Comparison of ENCODE assay signal across 17 cellular contexts in the genomic region with DNA sequence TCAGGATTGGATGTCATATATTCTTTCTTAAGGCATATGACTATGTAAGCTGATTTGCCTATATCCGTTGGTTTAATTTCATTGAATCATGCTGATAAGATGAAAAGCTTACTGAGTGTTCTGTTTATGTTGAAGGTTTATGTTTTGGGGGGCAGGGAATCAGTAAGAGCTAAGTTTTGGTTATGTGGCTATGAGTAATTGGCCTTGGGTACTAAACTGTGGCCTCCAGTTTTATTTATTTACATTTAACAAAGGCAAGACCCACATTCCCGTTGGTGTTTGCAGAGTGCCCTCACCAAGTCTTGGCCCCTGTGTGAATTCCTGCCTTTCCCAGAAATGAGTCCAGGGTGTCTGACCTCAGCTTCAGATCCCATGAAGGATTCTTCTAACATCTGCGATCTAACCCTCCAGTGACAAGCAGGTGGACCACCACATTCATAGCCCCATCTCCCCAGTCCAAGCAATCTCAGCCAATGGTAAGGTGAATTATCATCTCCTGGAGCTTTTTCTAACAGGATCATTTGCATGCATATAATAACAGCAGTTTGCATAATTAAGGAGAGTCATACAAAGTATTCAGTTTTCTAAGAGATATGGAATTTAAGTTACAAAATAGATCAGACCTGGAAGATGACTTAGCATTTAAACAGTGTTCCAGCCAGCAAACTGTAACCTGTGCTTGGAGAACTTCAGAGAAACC. TPM values are rescaled to one million over a fixed set of nuclear protein-coding genes. Genes with fewer than 3 reads are reported as not detected.
DNase-seq lines count a peak whose midpoint lies in the region; ATAC-seq and TF ChIP-seq lines count a peak whose summit lies in the region.
"Had no signal": no experiment of that assay in that cellular context is flagged by ENCODE, and none has a peak within 500 bp of the region (broad histone marks: within the 10 kb centered on the region; RNA-seq: fewer than 3 reads in every experiment).

No MANE protein-coding gene starts in this region.

- WGBS in heart right ventricle, 2 donors, result 78 to 80% methylated on average over 3 of the region's 3 CpGs

- DNase-seq in AG09309 (ENCODE audit: low read depth) (peak; percentile 56), astrocyte of the hippocampus (ENCODE audit: low read depth, low spot score) (peak; percentile 63), non-pigmented ciliary epithelial cell (ENCODE audit: low read depth) (peak; percentile 75), NCI-H1105 (lab: John Stamatoyannopoulos, UW) (no peak), DMS153 treated with DMSO at 0.1 percent for 48 hours (lab: John Stamatoyannopoulos, UW; ENCODE audit: unreplicated experiment) (no peak), heart right ventricle (no peak), SIG-M5 (lab: John Stamatoyannopoulos, UW) (no peak)
- DNase-seq: activated CD4-positive, alpha-beta T cell treated with anti-CD3 and anti-CD28 coated beads, Interleukin-2, amount 50 U/mL, for 48 hours; effector CD4-positive, alpha-beta T cell; GDM1; kidney; stimulated activated CD4-positive, alpha-beta T cell treated with anti-CD3 and anti-CD28 coated beads, Interleukin-15, amount 100 ng/mL, for 24 hours had no signal

- no peak overlapping the region for H2AFZ ChIP-seq in KMS-11 (ENCODE audit: low read depth)
- H2AFZ ChIP-seq: parathyroid adenoma had no signal

- peak overlapping the region; percentile 3; the same call in 1 of the 2 replicates for H3K27ac ChIP-seq in KMS-11
- peak overlapping the region in 2 of 10 donors; percentile 17 to 55 for H3K27ac ChIP-seq in heart right ventricle
- H3K27ac ChIP-seq: ascending aorta, parathyroid adenoma had no signal

- no peaks in the 10 kb centered on the region for H3K9me3 ChIP-seq in heart right ventricle
- H3K9me3 ChIP-seq: ascending aorta had no signal

- H3K4me2 ChIP-seq in KMS-11, result peak overlapping the region; percentile 31; the same call in 1 of the 2 replicates

- no peak overlapping the region; the same call in 1 of the 2 replicates for H3K9ac ChIP-seq in KMS-11
- H3K9ac ChIP-seq: parathyroid adenoma had no signal

- H4K20me1 ChIP-seq in KMS-11 (ENCODE audit: insufficient read depth), result no peaks in the 10 kb centered on the region

- ATAC-seq in heart right ventricle, result no peak

- H3K4me1 ChIP-seq in KMS-11 (ENCODE audit: low read depth, poor library complexity, severe bottlenecking), result peaks cover 28% of the 10 kb centered on the region
- peaks cover 0 to 23% (median 6%) of the 10 kb centered on the region in 9 donors for H3K4me1 ChIP-seq in heart right ventricle
- H3K4me1 ChIP-seq: ascending aorta, parathyroid adenoma had no signal

- no peak overlapping the region for H3K4me3 ChIP-seq in AG09309 (ENCODE audit: control insufficient read depth, low read depth, low read length)
- H3K4me3 ChIP-seq in KMS-11 (IDR thresholded peaks at IDR 0.05; ENCODE audit: insufficient read depth, low read depth, low read length), result no peak overlapping the region
- H3K4me3 ChIP-seq in heart right ventricle, result no peak overlapping the region
- H3K4me3 ChIP-seq: ascending aorta had no signal

- H3K27me3 ChIP-seq in KMS-11 (ENCODE audit: insufficient read depth, low read depth) (no peaks in the 10 kb centered on the region), heart right ventricle (no peaks in the 10 kb centered on the region)
- H3K27me3 ChIP-seq: ascending aorta had no signal

- intact Hi-C loops in heart right ventricle (cut with DNase I), result loop anchor here in 1 of 10 donors (10.0 kb wide), 1 partner anchor 54 kb away; no protein-coding TSS in a partner anchor

- no peaks in the 10 kb centered on the region for H3K36me3 ChIP-seq in KMS-11 (ENCODE audit: insufficient read depth)
- H3K36me3 ChIP-seq in heart right ventricle, result no peaks in the 10 kb centered on the region
- H3K36me3 ChIP-seq: ascending aorta had no signal

- H3K79me2 ChIP-seq in KMS-11 (ENCODE audit: insufficient read depth, low read depth), result no peaks in the 10 kb centered on the region
- H3K79me2 ChIP-seq: parathyroid adenoma had no signal

- no peak for TF ChIP-seq CTCF in AG09309 (IDR thresholded peaks at IDR 0.05; ENCODE audit: control insufficient read depth, insufficient read depth, low read depth, low read length, missing control alignments)
- TF ChIP-seq CTCF in KMS-11 (conservative IDR thresholded peaks at IDR 0.05; ENCODE audit: low read depth, low read length), result no peak
- TF ChIP-seq CTCF in heart right ventricle (IDR thresholded peaks at IDR 0.05), result no peak

RNA-seq across cellular contexts. Expression of gene GLDN, which starts 27.4 kb away (rescaled TPM):
- 10 to 100 TPM in 6 of 10 donors, 1 to 10 TPM in 4; 8.5 to 19.8 (median 12.4) TPM for total RNA-seq in heart right ventricle
- 1 to 10 TPM in 1 of 2 donors, under 1 TPM in 1; 0.65 to 5.3 TPM for polyA plus RNA-seq in heart right ventricle
- polyA plus RNA-seq: CD14-positive monocyte had no signal

RNA-seq across cellular contexts. Expression of gene CYP19A1, which starts 30.5 kb away (rescaled TPM):
- 1 to 10 TPM in 3 of 10 donors, under 1 TPM in 4, not detected in 3; 0.26 to 1.9 (median 0.58) TPM for total RNA-seq in heart right ventricle
- under 1 TPM; 0.68 to 0.95 TPM for polyA plus RNA-seq in heart right ventricle
- total RNA-seq: H1 had no signal
- polyA plus RNA-seq: CD14-positive monocyte, H1 had no signal

Comparison
In these comparisons a context has a peak if more than half of its experiments do, and no peak if none do; other contexts are left out.
1. DNase-seq: peak in AG09309 (single experiment), astrocyte of the hippocampus (single experiment) and non-pigmented ciliary epithelial cell (single experiment); none in NCI-H1105 (single experiment), DMS153 treated with DMSO at 0.1 percent for 48 hours (single experiment), heart right ventricle (0 of 2) and SIG-M5 (single experiment).